ENCODE assay signal across 2 cellular contexts in the genomic region with DNA sequence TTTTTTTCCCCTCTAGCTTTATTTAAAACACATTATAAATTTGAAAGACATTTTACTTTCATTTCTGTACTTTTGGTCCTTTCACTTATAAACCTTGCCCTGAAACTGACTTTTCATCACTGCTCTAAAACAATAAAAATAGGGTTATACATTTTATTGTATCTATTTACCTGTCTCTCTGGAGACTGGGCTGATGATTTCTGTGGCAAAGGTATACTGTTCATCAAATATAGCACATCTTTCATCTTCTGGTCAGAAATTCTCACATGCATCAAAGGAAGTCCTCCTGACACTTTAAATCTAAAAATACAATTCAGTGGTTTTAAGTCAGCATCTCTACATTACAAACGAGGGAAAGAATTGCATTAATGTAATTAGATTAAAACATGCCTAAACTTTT.
A peak's percentile ranks its signal among the peaks of the same experiment; 100 is the strongest.
TF ChIP-seq lines count a peak whose summit lies in the region.

No MANE protein-coding gene starts in this region.

TF ChIP-seq in GM12878, 131 proteins besides CTCF, POLR2A, EP300 and RAD21:
- TF ChIP-seq ESRRA (IDR thresholded peaks at IDR 0.05; ENCODE audit: low read length) (no peak), ZBTB40 (IDR thresholded peaks at IDR 0.05; ENCODE audit: borderline replicate concordance) (0 out of 2 replicates have a peak, but pooled peaks have one; percentile 42)

TF ChIP-seq in SK-N-SH treated with all-trans-retinoic acid at 6 μM for 48 hours, 23 proteins besides CTCF, POLR2A, EP300 and RAD21:
- TF ChIP-seq TSHZ2 (CRISPR knock-in tag; IDR thresholded peaks at IDR 0.05) = no peak
- no peak for TF ChIP-seq ZC3H10 (CRISPR knock-in tag; IDR thresholded peaks at IDR 0.05)
- no peak for TF ChIP-seq ZFP30 (CRISPR knock-in tag; IDR thresholded peaks at IDR 0.05)
- no peak for TF ChIP-seq CSDC2 (CRISPR knock-in tag; IDR thresholded peaks at IDR 0.05)
- no peak for TF ChIP-seq BACH2 (CRISPR knock-in tag; IDR thresholded peaks at IDR 0.05; ENCODE audit: borderline replicate concordance)
- TF ChIP-seq SNAI2 (CRISPR knock-in tag; IDR thresholded peaks at IDR 0.05) = no peak
- TF ChIP-seq ESRRG (CRISPR knock-in tag; IDR thresholded peaks at IDR 0.05) = no peak
